36 cellular contexts compared by ENCODE assay signal in genomic region chr5:13214182-13214581, GRCh38.
"Had no signal": no experiment of that assay in that cellular context is flagged by ENCODE, and none has a peak within 500 bp of the region (broad histone marks: within the 10 kb centered on the region; RNA-seq: fewer than 3 reads in every experiment).

No MANE protein-coding gene starts in this region.

- H3K4me1 ChIP-seq: ascending aorta had no signal

- H3K27ac ChIP-seq: ascending aorta, VCaP had no signal

- H3K27ac Mint-ChIP-seq: activated CD4-positive, alpha-beta memory T cell treated with anti-CD3 and anti-CD28 coated beads, Interleukin-2, amount 10 ng/mL, durations not matched to agents 7 days and 5 days; activated CD4-positive, alpha-beta T cell treated with anti-CD3 and anti-CD28 coated beads for 36 hours; activated CD4-positive, alpha-beta T cell treated with anti-CD3 and anti-CD28 coated beads, Interleukin-2, amount 10 ng/mL, durations not matched to agents 7 days and 5 days; activated CD8-positive, alpha-beta memory T cell treated with anti-CD3 and anti-CD28 coated beads, Interleukin-2, amount 10 ng/mL, durations not matched to agents 7 days and 5 days; activated CD8-positive, alpha-beta T cell treated with anti-CD3 and anti-CD28 coated beads, Interleukin-2, amount 10 ng/mL, durations not matched to agents 7 days and 5 days; activated naive CD4-positive, alpha-beta T cell treated with anti-CD3 and anti-CD28 coated beads, Interleukin-2, amount 10 ng/mL, durations not matched to agents 7 days and 5 days; activated naive CD4-positive, alpha-beta T cell treated with anti-CD3 and anti-CD28 coated beads, Interleukin-2, amount 50 U/mL, for 24 hours; activated naive CD8-positive, alpha-beta T cell; activated naive CD8-positive, alpha-beta T cell treated with anti-CD3 and anti-CD28 coated beads, Interleukin-2, amount 10 ng/mL, durations not matched to agents 7 days and 5 days; activated naive CD8-positive, alpha-beta T cell treated with anti-CD3 and anti-CD28 coated beads, Interleukin-2, amount 50 U/mL, for 24 hours; activated T-cell treated with anti-CD3 and anti-CD28 coated beads, Interleukin-2, amount 50 U/mL, for 24 hours; activated T-helper 2 cell treated with anti-CD3 and anti-CD28 coated beads, Interferon-gamma antibody, Interleukin-2, Interleukin-4, amounts not matched to agents 10 μg/mL and 5 μg/mL and 100 μg/mL, durations not matched to agents 14 hours and 24 hours and 36 hours; brain; T-helper 1 cell treated with Interleukin-12 subunit alpha and Interleukin-12 subunit beta and Interleukin-4 antibody, amounts not matched to agents 30 μg/mL and 1 μg/mL, for 36 hours; T-helper 2 cell treated with Interferon-gamma antibody and Interleukin-4, amounts not matched to agents 5 μg/mL and 100 μg/mL, for 36 hours had no signal

- H3K9me3 Mint-ChIP-seq: activated naive CD4-positive, alpha-beta T cell treated with anti-CD3 and anti-CD28 coated beads, Interleukin-2, amount 50 U/mL, for 24 hours; brain had no signal

- H3K4me1 Mint-ChIP-seq: activated CD4-positive, alpha-beta memory T cell treated with anti-CD3 and anti-CD28 coated beads, Interleukin-2, amount 10 ng/mL, durations not matched to agents 7 days and 5 days; activated CD4-positive, alpha-beta T cell treated with anti-CD3 and anti-CD28 coated beads for 36 hours; activated CD4-positive, alpha-beta T cell treated with anti-CD3 and anti-CD28 coated beads, Interleukin-2, amount 10 ng/mL, durations not matched to agents 7 days and 5 days; activated CD8-positive, alpha-beta memory T cell treated with anti-CD3 and anti-CD28 coated beads, Interleukin-2, amount 10 ng/mL, durations not matched to agents 7 days and 5 days; activated naive CD4-positive, alpha-beta T cell treated with anti-CD3 and anti-CD28 coated beads, Interleukin-2, amount 10 ng/mL, durations not matched to agents 7 days and 5 days; activated naive CD4-positive, alpha-beta T cell treated with anti-CD3 and anti-CD28 coated beads, Interleukin-2, amount 50 U/mL, for 24 hours; activated naive CD8-positive, alpha-beta T cell treated with anti-CD3 and anti-CD28 coated beads, Interleukin-2, amount 10 ng/mL, durations not matched to agents 7 days and 5 days; activated naive CD8-positive, alpha-beta T cell treated with anti-CD3 and anti-CD28 coated beads, Interleukin-2, amount 50 U/mL, for 24 hours; brain had no signal

- H3K27me3 ChIP-seq: ascending aorta had no signal

- H3K36me3 Mint-ChIP-seq: activated CD8-positive, alpha-beta memory T cell treated with anti-CD3 and anti-CD28 coated beads, Interleukin-2, amount 10 ng/mL, durations not matched to agents 7 days and 5 days; activated naive CD4-positive, alpha-beta T cell treated with anti-CD3 and anti-CD28 coated beads, Interleukin-2, amount 10 ng/mL, durations not matched to agents 7 days and 5 days; activated naive CD4-positive, alpha-beta T cell treated with anti-CD3 and anti-CD28 coated beads, Interleukin-2, amount 50 U/mL, for 24 hours; activated naive CD8-positive, alpha-beta T cell; activated naive CD8-positive, alpha-beta T cell treated with anti-CD3 and anti-CD28 coated beads, Interleukin-2, amount 10 ng/mL, durations not matched to agents 7 days and 5 days; brain had no signal

- H3K4me3 Mint-ChIP-seq: activated CD4-positive, alpha-beta memory T cell treated with anti-CD3 and anti-CD28 coated beads, Interleukin-2, amount 10 ng/mL, durations not matched to agents 7 days and 5 days; activated CD4-positive, alpha-beta T cell treated with anti-CD3 and anti-CD28 coated beads for 36 hours; activated CD4-positive, alpha-beta T cell treated with anti-CD3 and anti-CD28 coated beads, Interleukin-2, amount 10 ng/mL, durations not matched to agents 7 days and 5 days; activated CD8-positive, alpha-beta memory T cell treated with anti-CD3 and anti-CD28 coated beads, Interleukin-2, amount 10 ng/mL, durations not matched to agents 7 days and 5 days; activated CD8-positive, alpha-beta T cell treated with anti-CD3 and anti-CD28 coated beads, Interleukin-2, amount 10 ng/mL, durations not matched to agents 7 days and 5 days; activated naive CD4-positive, alpha-beta T cell treated with anti-CD3 and anti-CD28 coated beads, Interleukin-2, amount 10 ng/mL, durations not matched to agents 7 days and 5 days; activated naive CD4-positive, alpha-beta T cell treated with anti-CD3 and anti-CD28 coated beads, Interleukin-2, amount 50 U/mL, for 24 hours; activated naive CD8-positive, alpha-beta T cell; activated naive CD8-positive, alpha-beta T cell treated with anti-CD3 and anti-CD28 coated beads, Interleukin-2, amount 10 ng/mL, durations not matched to agents 7 days and 5 days; activated naive CD8-positive, alpha-beta T cell treated with anti-CD3 and anti-CD28 coated beads, Interleukin-2, amount 50 U/mL, for 24 hours; activated T-cell treated with anti-CD3 and anti-CD28 coated beads, Interleukin-2, amount 50 U/mL, for 24 hours; brain; T-helper 1 cell treated with Interleukin-12 subunit alpha and Interleukin-12 subunit beta and Interleukin-4 antibody, amounts not matched to agents 30 μg/mL and 1 μg/mL, for 36 hours; T-helper 2 cell treated with Interferon-gamma antibody and Interleukin-4, amounts not matched to agents 5 μg/mL and 100 μg/mL, for 36 hours had no signal

- H3K36me3 ChIP-seq: ascending aorta had no signal

- DNase-seq: activated CD4-positive, alpha-beta memory T cell treated with anti-CD3 and anti-CD28 coated beads, Interleukin-2, amount 10 ng/mL, durations not matched to agents 7 days and 5 days; activated CD4-positive, alpha-beta T cell treated with anti-CD3 and anti-CD28 coated beads for 1 hour; activated CD4-positive, alpha-beta T cell treated with anti-CD3 and anti-CD28 coated beads for 36 hours; activated CD4-positive, alpha-beta T cell treated with anti-CD3 and anti-CD28 coated beads for 48 hours; activated CD4-positive, alpha-beta T cell treated with anti-CD3 and anti-CD28 coated beads, Interleukin-2, amount 10 ng/mL, durations not matched to agents 7 days and 5 days; activated CD4-positive, alpha-beta T cell treated with anti-CD3 and anti-CD28 coated beads, Interleukin-2, amount 50 U/mL, for 48 hours; activated CD4-positive, CD25-positive, alpha-beta regulatory T cell; activated CD8-positive, alpha-beta memory T cell treated with anti-CD3 and anti-CD28 coated beads for 24 hours; activated CD8-positive, alpha-beta memory T cell treated with anti-CD3 and anti-CD28 coated beads, Interleukin-2, amount 10 ng/mL, durations not matched to agents 7 days and 5 days; activated CD8-positive, alpha-beta memory T cell treated with anti-CD3 and anti-CD28 coated beads, Interleukin-2, amount 50 U/mL, for 48 hours; activated CD8-positive, alpha-beta T cell treated with anti-CD3 and anti-CD28 coated beads, Interleukin-2, amount 10 ng/mL, durations not matched to agents 7 days and 5 days; activated effector memory CD4-positive, alpha-beta T cell treated with Interleukin-2 at 50 U/mL for 16 hours; activated gamma-delta T cell; activated naive CD4-positive, alpha-beta T cell treated with anti-CD3 and anti-CD28 coated beads, Interleukin-2, amount 10 ng/mL, durations not matched to agents 7 days and 5 days; activated naive CD4-positive, alpha-beta T cell treated with Interleukin-2 at 50 U/mL for 16 hours; activated naive CD8-positive, alpha-beta T cell treated with anti-CD3 and anti-CD28 coated beads, Interleukin-2, amount 10 ng/mL, durations not matched to agents 7 days and 5 days; activated naive CD8-positive, alpha-beta T cell treated with anti-CD3 and anti-CD28 coated beads, Interleukin-2, amount 50 U/mL, for 24 hours; activated T-cell treated with anti-CD3 and anti-CD28 coated beads, Interleukin-2, amount 50 U/mL, for 24 hours; activated T-cell treated with anti-CD3 and anti-CD28 coated beads, Interleukin-2, amount 50 U/mL, for 48 hours; amygdala; anterior cingulate cortex; central memory CD4-positive, alpha-beta T cell; T-helper 1 cell; T-helper 2 cell; T-helper 9 cell had no signal

- ATAC-seq: activated CD4-positive, alpha-beta T cell treated with anti-CD3 and anti-CD28 coated beads for 36 hours; activated CD4-positive, CD25-positive, alpha-beta regulatory T cell treated with anti-CD3 and anti-CD28 coated beads, Interleukin-2, amount 50 U/mL, for 24 hours; activated CD8-positive, alpha-beta memory T cell treated with anti-CD3 and anti-CD28 coated beads, Interleukin-2, amount 10 ng/mL, durations not matched to agents 7 days and 5 days; activated CD8-positive, alpha-beta T cell treated with anti-CD3 and anti-CD28 coated beads, Interleukin-2, amount 10 ng/mL, durations not matched to agents 7 days and 5 days; activated naive CD8-positive, alpha-beta T cell treated with anti-CD3 and anti-CD28 coated beads, Interleukin-2, amount 50 U/mL, for 24 hours had no signal

- H3K9me3 ChIP-seq: ascending aorta had no signal

- H3K27me3 Mint-ChIP-seq: activated CD4-positive, alpha-beta memory T cell treated with anti-CD3 and anti-CD28 coated beads, Interleukin-2, amount 10 ng/mL, durations not matched to agents 7 days and 5 days; activated CD4-positive, alpha-beta T cell treated with anti-CD3 and anti-CD28 coated beads for 36 hours; activated CD4-positive, alpha-beta T cell treated with anti-CD3 and anti-CD28 coated beads, Interleukin-2, amount 10 ng/mL, durations not matched to agents 7 days and 5 days; activated CD8-positive, alpha-beta memory T cell treated with anti-CD3 and anti-CD28 coated beads, Interleukin-2, amount 10 ng/mL, durations not matched to agents 7 days and 5 days; activated naive CD4-positive, alpha-beta T cell treated with anti-CD3 and anti-CD28 coated beads, Interleukin-2, amount 10 ng/mL, durations not matched to agents 7 days and 5 days; activated naive CD4-positive, alpha-beta T cell treated with anti-CD3 and anti-CD28 coated beads, Interleukin-2, amount 50 U/mL, for 24 hours; activated naive CD8-positive, alpha-beta T cell; activated naive CD8-positive, alpha-beta T cell treated with anti-CD3 and anti-CD28 coated beads, Interleukin-2, amount 10 ng/mL, durations not matched to agents 7 days and 5 days; activated naive CD8-positive, alpha-beta T cell treated with anti-CD3 and anti-CD28 coated beads, Interleukin-2, amount 50 U/mL, for 24 hours; activated T-cell treated with anti-CD3 and anti-CD28 coated beads, Interleukin-2, amount 50 U/mL, for 24 hours; brain had no signal

- H3K4me3 ChIP-seq: ascending aorta had no signal

- FAIRE-seq: bronchial epithelial cell, TTC549 had no signal
